In genomic region chr2:183117226-183117625, GRCh38 we compare ENCODE assay signal across 24 cellular contexts. TPM values are rescaled to one million over a fixed set of nuclear protein-coding genes. Genes with fewer than 3 reads are reported as not detected.
DNase-seq lines count a peak whose midpoint lies in the region; ATAC-seq, FAIRE-seq and TF ChIP-seq lines count a peak whose summit lies in the region.
"Had no signal": no experiment of that assay in that cellular context is flagged by ENCODE, and none has a peak within 500 bp of the region (broad histone marks: within the 10 kb centered on the region; RNA-seq: fewer than 3 reads in every experiment).

No MANE protein-coding gene starts in this region.

- H3K27ac ChIP-seq in HepG2 (ENCODE audit: extremely low read length, insufficient read depth, low read length), result no peak overlapping the region
- no peak overlapping the region for H3K27ac ChIP-seq in right lobe of liver
- no peak overlapping the region for H3K27ac ChIP-seq in foreskin keratinocyte
- H3K27ac ChIP-seq: RWPE1, SK-N-MC had no signal

- H3K36me3 Mint-ChIP-seq in WTC11 (no peaks in the 10 kb centered on the region), progenitor cell of endocrine pancreas (ENCODE audit: insufficient read depth) (no peaks in the 10 kb centered on the region)
- H3K36me3 Mint-ChIP-seq: CD4-positive, alpha-beta memory T cell had no signal

- H3K36me3 ChIP-seq in HepG2 (replicated peaks in 1 of 2; ENCODE audit: control insufficient read depth in 1 of 2, insufficient read depth in 2 of 2, low read length in 2 of 2) (no peaks in the 10 kb centered on the region), right lobe of liver (no peaks in the 10 kb centered on the region)

- H3K9ac ChIP-seq in HepG2 (ENCODE audit: insufficient read depth, low read depth, low read length), result no peak overlapping the region

- FAIRE-seq in HepG2 (lab: Jason Lieb, UNC) (no peak), frontal cortex (lab: Jason Lieb, UNC) (no peak)

- TF ChIP-seq RAD21 in HepG2 (CRISPR knock-in tag; IDR thresholded peaks at IDR 0.05), result no peak

- H2AFZ ChIP-seq in HepG2 (ENCODE audit: low read length), result no peak overlapping the region
- H2AFZ ChIP-seq: GM23338 had no signal

- no peak overlapping the region for H3K27ac Mint-ChIP-seq in WTC11
- peak overlapping the region; percentile 26 for H3K27ac Mint-ChIP-seq in progenitor cell of endocrine pancreas
- H3K27ac Mint-ChIP-seq: CD4-positive, alpha-beta memory T cell; GM23338 had no signal

- H3K9me3 Mint-ChIP-seq in WTC11, result no peaks in the 10 kb centered on the region
- H3K9me3 Mint-ChIP-seq in progenitor cell of endocrine pancreas (ENCODE audit: low read depth), result no peaks in the 10 kb centered on the region
- H3K9me3 Mint-ChIP-seq: GM23338, H9 had no signal

- H3K4me1 Mint-ChIP-seq in WTC11 (peaks cover 4% of the 10 kb centered on the region), progenitor cell of endocrine pancreas (ENCODE audit: low read depth) (peaks cover 3% of the 10 kb centered on the region)
- H3K4me1 Mint-ChIP-seq: CD4-positive, alpha-beta memory T cell had no signal

- WGBS in HepG2 (ENCODE audit: low lambda C conversion rate), result 12% methylated on average over 3 of the region's 3 CpGs
- WGBS in right lobe of liver (ENCODE audit: insufficient coverage, low coverage, low lambda C conversion rate, missing lambda C conversion rate), result 81% methylated on average over 3 of the region's 3 CpGs

- intact Hi-C loops in HepG2 (cut with micrococcal nuclease; ENCODE audit: unreplicated experiment) (no loop called here), right lobe of liver (cut with DNase I) (no loop called here)

- H4K20me1 ChIP-seq in HepG2 (ENCODE audit: insufficient read depth, low read length), result no peaks in the 10 kb centered on the region

- no peak overlapping the region for H3K4me3 ChIP-seq in HepG2 (replicated peaks in 1 of 3; ENCODE audit: insufficient read depth in 1 of 3, low read depth in 2 of 3, low read length in 3 of 3)
- H3K4me3 ChIP-seq in right lobe of liver, result no peak overlapping the region
- H3K4me3 ChIP-seq: GM23338, SK-N-MC had no signal

- TF ChIP-seq POLR2A in HepG2 (IDR thresholded peaks at IDR 0.05; ENCODE audit: insufficient read depth in 1 of 2, low read depth in 2 of 2, low read length in 2 of 2) (no peak), right lobe of liver (IDR thresholded peaks at IDR 0.05) (no peak)

- TF ChIP-seq EP300 in HepG2 (IDR thresholded peaks at IDR 0.05; ENCODE audit: low read depth in 2 of 2, low read length in 2 of 2), result no peak
- TF ChIP-seq EP300 in HepG2 (CRISPR knock-in tag; IDR thresholded peaks at IDR 0.05; ENCODE audit: borderline replicate concordance), result no peak

- H3K27me3 ChIP-seq in HepG2 (ENCODE audit: control insufficient read depth in 1 of 2, insufficient read depth in 2 of 2, low read length in 2 of 2) (peaks cover 0 to 4% of the 10 kb centered on the region in 2 experiments; a peak in 1 of 5 replicates), right lobe of liver (no peaks in the 10 kb centered on the region), foreskin keratinocyte (peaks cover 14% of the 10 kb centered on the region)

- ATAC-seq in HepG2, result no peak
- ATAC-seq in right lobe of liver, result no peak
- peak; percentile 52; the same call in 1 of the 2 replicates for ATAC-seq in WTC11
- no peak for ATAC-seq in foreskin keratinocyte
- ATAC-seq: GM23338, Panc1 had no signal

- H3K9me3 ChIP-seq in HepG2 (ENCODE audit: low read length) (no peaks in the 10 kb centered on the region), right lobe of liver (no peaks in the 10 kb centered on the region)
- H3K9me3 ChIP-seq: Caco-2 had no signal

- H3K4me1 ChIP-seq in HepG2 (ENCODE audit: insufficient read depth, low read length) (no peaks in the 10 kb centered on the region), right lobe of liver (no peaks in the 10 kb centered on the region), foreskin keratinocyte (no peaks in the 10 kb centered on the region)
- H3K4me1 ChIP-seq: Caco-2 had no signal

- in situ Hi-C loops in HepG2 (cut with HindIII; ENCODE audit: extremely low pct_ligation_motif_present, low pct_unique_long_range_greater_than_20kb), result no loop called here

- POLR2A ChIA-PET in HepG2 (lab: Yijun Ruan, JAX) (no interaction called here), WTC11 (lab: Charles Lee) (no interaction called here)

- no peaks in the 10 kb centered on the region; the same call in 1 of the 2 replicates for H3K27me3 Mint-ChIP-seq in WTC11 (ENCODE audit: low read depth)
- peaks cover 4% of the 10 kb centered on the region for H3K27me3 Mint-ChIP-seq in progenitor cell of endocrine pancreas

- H3K4me2 ChIP-seq in HepG2 (ENCODE audit: low read depth, low read length), result no peak overlapping the region
- H3K4me2 ChIP-seq: GM23338 had no signal

- TF ChIP-seq CTCF in HepG2 (CRISPR knock-in tag; IDR thresholded peaks at IDR 0.05) (no peak), right lobe of liver (IDR thresholded peaks at IDR 0.05) (no peak), WTC11 (IDR thresholded peaks at IDR 0.05) (no peak), progenitor cell of endocrine pancreas (IDR thresholded peaks at IDR 0.05; ENCODE audit: unreplicated experiment) (no peak), foreskin keratinocyte (conservative IDR thresholded peaks at IDR 0.05) (no peak)

- H3K4me3 Mint-ChIP-seq in WTC11 (no peak overlapping the region), progenitor cell of endocrine pancreas (ENCODE audit: low read depth) (no peak overlapping the region)
- H3K4me3 Mint-ChIP-seq: CD4-positive, alpha-beta memory T cell; GM23338; H9 had no signal

- no peaks in the 10 kb centered on the region for H3K79me2 ChIP-seq in HepG2 (ENCODE audit: insufficient read depth, low read length)

- CTCF ChIA-PET in HepG2 (lab: Yijun Ruan, JAX; ENCODE audit: low intra/inter-chr PET ratio, low total read pairs) (no interaction called here), WTC11 (lab: Charles Lee) (no interaction called here)

- DNase-seq in HepG2 (ENCODE audit: low spot score) (peak; percentile 12), right lobe of liver (no peak), NCI-H510A (lab: John Stamatoyannopoulos, UW) (peak; percentile 72), WTC11 (ENCODE audit: low spot score) (no peak), progenitor cell of endocrine pancreas (ENCODE audit: low spot score, unreplicated experiment) (no peak), foreskin keratinocyte (no peak), frontal cortex (ENCODE audit: low spot score in 2 of 2) (no peak)
- DNase-seq in activated CD8-positive, alpha-beta memory T cell treated with anti-CD3 and anti-CD28 coated beads, Interleukin-2, amount 50 U/mL, for 4 hours, result no peak
- DNase-seq: C1 segment of cervical spinal cord; Caco-2; CD4-positive, alpha-beta memory T cell; H9; KG1; NCI-H1048; NCI-H1417 treated with DMSO at 0.1 percent for 48 hours; NCI-H2081; NCI-H2171 treated with DMSO at 0.1 percent for 48 hours; NCI-H345; NCI-H524 treated with DMSO at 0.1 percent for 48 hours; SIG-M5 had no signal

- BruUV-seq in HepG2 (replicated peaks; lab: Mats Ljungman, UMichigan), result no TSS peak

RNA-seq across cellular contexts. Expression of gene NUP35, which starts 7.0 kb away (rescaled TPM):
- total RNA-seq in HepG2 (2016; rRNA removed; fragmentation: Illumina TruSeq; extraction: Trizol), result 53.6 and 74.2 TPM in 2 replicates
- 32.8 and 37.1 TPM in 2 replicates for total RNA-seq in HepG2 (2016; cell fraction: cytosol; rRNA removed; fragmentation: Illumina TruSeq; extraction: Trizol; ENCODE audit: low read depth)
- total RNA-seq in HepG2 (2016; cell fraction: insoluble cytoplasmic fraction; rRNA removed; fragmentation: Illumina TruSeq; extraction: Trizol), result 52.9 and 74.2 TPM in 2 replicates
- total RNA-seq in HepG2 (2016; cell fraction: membrane; rRNA removed; fragmentation: Illumina TruSeq; extraction: Trizol), result 24.1 and 28.1 TPM in 2 replicates
- total RNA-seq in HepG2 (2016; cell fraction: nucleus; rRNA removed; fragmentation: Illumina TruSeq; extraction: Trizol), result 59.5 and 62.1 TPM in 2 replicates
- 14.8 and 16.9 TPM in 2 replicates for polyA plus RNA-seq in HepG2 (2011; rRNA removed)
- 9.3 and 11.8 TPM in 2 replicates for polyA plus RNA-seq in HepG2 (2011; cell fraction: cytosol; rRNA removed)
- polyA plus RNA-seq in HepG2 (2011; cell fraction: nucleus; rRNA removed), result 9.4 and 10.0 TPM in 2 replicates
- 14.4 and 22.1 TPM in 2 replicates for polyA plus RNA-seq in HepG2 (2012)
- 6.6 and 7.0 TPM in 2 replicates for polyA plus RNA-seq in HepG2 (2016; cell fraction: cytosol; fragmentation: Illumina TruSeq; extraction: Trizol; ENCODE audit: low read depth)
- polyA plus RNA-seq in HepG2 (2016; cell fraction: insoluble cytoplasmic fraction; fragmentation: Illumina TruSeq; extraction: Trizol; ENCODE audit: low read depth), result 63.4 and 70.6 TPM in 2 replicates
- polyA plus RNA-seq in HepG2 (2016; cell fraction: membrane; fragmentation: Illumina TruSeq; extraction: Trizol; ENCODE audit: low read depth), result 9.5 and 10.6 TPM in 2 replicates
- polyA plus RNA-seq in HepG2 (2016; cell fraction: nucleus; fragmentation: Illumina TruSeq; extraction: Trizol; ENCODE audit: insufficient read depth, low read depth), result 31.7 and 32.9 TPM in 2 replicates
- polyA minus RNA-seq in HepG2 (2011; rRNA and poly(A)+ RNA removed; ENCODE audit: low replicate concordance), result 26.4 and 36.9 TPM in 2 replicates
- 11.1 and 11.3 TPM in 2 replicates for polyA minus RNA-seq in HepG2 (2011; cell fraction: cytosol; rRNA and poly(A)+ RNA removed)
- polyA minus RNA-seq in HepG2 (2011; cell fraction: nucleus; rRNA and poly(A)+ RNA removed), result 64.2 and 66.0 TPM in 2 replicates
- 10 to 100 TPM in 4 of 6 experiments, 1 to 10 TPM in 2; 8.7 to 12.9 (median 11.2) TPM for total RNA-seq in right lobe of liver
- 39.5 to 47.2 TPM (median 40.4 TPM) in 3 replicates for total RNA-seq in WTC11 (2021)
- total RNA-seq in progenitor cell of endocrine pancreas, result 18.1 and 20.9 TPM in 2 replicates
- total RNA-seq in foreskin keratinocyte, result 25.8 and 30.9 TPM in 2 replicates
- 15.7 and 22.5 TPM in 2 replicates for polyA plus RNA-seq in foreskin keratinocyte
- total RNA-seq in frontal cortex, result 42.0 TPM

RNA-seq across cellular contexts. Expression of gene DUSP19, which starts 38.7 kb away (rescaled TPM):
- total RNA-seq in HepG2 (2016; rRNA removed; fragmentation: Illumina TruSeq; extraction: Trizol) (1.9 and 3.9 TPM in 2 replicates), right lobe of liver (1 to 10 TPM in 3 of 6 experiments, under 1 TPM in 3; 0.37 to 1.5 (median 0.78) TPM), WTC11 (2021) (3.4 to 3.9 TPM (median 3.5 TPM) in 3 replicates), progenitor cell of endocrine pancreas (1.9 and 2.2 TPM in 2 replicates), foreskin keratinocyte (1.0 TPM in 2 replicates), frontal cortex (14.7 TPM)
- total RNA-seq in HepG2 (2016; cell fraction: cytosol; rRNA removed; fragmentation: Illumina TruSeq; extraction: Trizol; ENCODE audit: low read depth), result 0.61 and 0.71 TPM in 2 replicates
- total RNA-seq in HepG2 (2016; cell fraction: insoluble cytoplasmic fraction; rRNA removed; fragmentation: Illumina TruSeq; extraction: Trizol), result 2.0 and 4.5 TPM in 2 replicates
- total RNA-seq in HepG2 (2016; cell fraction: membrane; rRNA removed; fragmentation: Illumina TruSeq; extraction: Trizol), result 0.90 and 1.3 TPM in 2 replicates
- total RNA-seq in HepG2 (2016; cell fraction: nucleus; rRNA removed; fragmentation: Illumina TruSeq; extraction: Trizol), result 1.5 and 2.4 TPM in 2 replicates
- polyA plus RNA-seq in HepG2 (2011; rRNA removed) (0.97 and 1.3 TPM in 2 replicates), foreskin keratinocyte (0.30 and 0.40 TPM in 2 replicates)
- polyA plus RNA-seq in HepG2 (2011; cell fraction: cytosol; rRNA removed), result 0.52 and 1.1 TPM in 2 replicates
- polyA plus RNA-seq in HepG2 (2011; cell fraction: nucleus; rRNA removed), result 0.24 and 0.38 TPM in 2 replicates
- 0.33 and 1.0 TPM in 2 replicates for polyA plus RNA-seq in HepG2 (2012)
- polyA plus RNA-seq in HepG2 (2016; cell fraction: cytosol; fragmentation: Illumina TruSeq; extraction: Trizol; ENCODE audit: low read depth), result 0.24 and 0.43 TPM in 2 replicates
- polyA plus RNA-seq in HepG2 (2016; cell fraction: insoluble cytoplasmic fraction; fragmentation: Illumina TruSeq; extraction: Trizol; ENCODE audit: low read depth), result 1.8 and 2.0 TPM in 2 replicates
- polyA plus RNA-seq in HepG2 (2016; cell fraction: membrane; fragmentation: Illumina TruSeq; extraction: Trizol; ENCODE audit: low read depth), result 0.37 and 0.39 TPM in 2 replicates
- polyA plus RNA-seq in HepG2 (2016; cell fraction: nucleus; fragmentation: Illumina TruSeq; extraction: Trizol; ENCODE audit: insufficient read depth, low read depth), result 1.00 and 1.4 TPM in 2 replicates
- 1.9 and 2.5 TPM in 2 replicates for polyA minus RNA-seq in HepG2 (2011; rRNA and poly(A)+ RNA removed; ENCODE audit: low replicate concordance)
- 0.97 and 1.4 TPM in 2 replicates for polyA minus RNA-seq in HepG2 (2011; cell fraction: cytosol; rRNA and poly(A)+ RNA removed)
- 0.87 and 1.7 TPM in 2 replicates for polyA minus RNA-seq in HepG2 (2011; cell fraction: nucleus; rRNA and poly(A)+ RNA removed)

Comparison
In these comparisons a context has a peak if more than half of its experiments do, and no peak if none do; other contexts are left out.
1. DNase-seq: peak in HepG2 (single experiment) and NCI-H510A (single experiment); none in right lobe of liver (0 of 3), WTC11 (single experiment), progenitor cell of endocrine pancreas (single experiment), activated CD8-positive, alpha-beta memory T cell treated with anti-CD3 and anti-CD28 coated beads, Interleukin-2, amount 50 U/mL, for 4 hours (single experiment), foreskin keratinocyte (0 of 2) and frontal cortex (0 of 2).